20 cellular contexts compared by ENCODE assay signal in genomic region chr3:14376348-14377043, GRCh38. TPM values are rescaled to one million over a fixed set of nuclear protein-coding genes. Genes with fewer than 3 reads are reported as not detected.
DNase-seq lines count a peak whose midpoint lies in the region; ATAC-seq and TF ChIP-seq lines count a peak whose summit lies in the region.
"Had no signal": no experiment of that assay in that cellular context is flagged by ENCODE, and none has a peak within 500 bp of the region (broad histone marks: within the 10 kb centered on the region; RNA-seq: fewer than 3 reads in every experiment).

No MANE protein-coding gene starts in this region.

- no peak overlapping the region for H3K4me3 Mint-ChIP-seq in activated naive CD4-positive, alpha-beta T cell treated with anti-CD3 and anti-CD28 coated beads, Interleukin-2, amount 10 ng/mL, durations not matched to agents 7 days and 5 days
- H3K4me3 Mint-ChIP-seq in endodermal cell: no peak overlapping the region
- H3K4me3 Mint-ChIP-seq: H9 had no signal

- no peak overlapping the region for H3K4me3 ChIP-seq in BLaER1 treated with 17β-estradiol and CSF1 and Interleukin-3, amounts not matched to agents 10 nM and 100 nM
- no peak overlapping the region for H3K4me3 ChIP-seq in adrenal gland
- H3K4me3 ChIP-seq in osteoblast (ENCODE audit: insufficient read depth, low read length): no peak overlapping the region
- no peak overlapping the region for H3K4me3 ChIP-seq in endodermal cell (ENCODE audit: low read length)

- intact Hi-C loops in adrenal gland (cut with DNase I): no loop called here

- peaks cover 31% of the 10 kb centered on the region for H3K27me3 Mint-ChIP-seq in activated naive CD4-positive, alpha-beta T cell treated with anti-CD3 and anti-CD28 coated beads, Interleukin-2, amount 10 ng/mL, durations not matched to agents 7 days and 5 days
- H3K27me3 Mint-ChIP-seq in endodermal cell (ENCODE audit: insufficient read depth): peaks cover 7% of the 10 kb centered on the region
- H3K27me3 Mint-ChIP-seq: CD4-positive, alpha-beta memory T cell had no signal

- peak overlapping the region; percentile 62 for H3K27ac Mint-ChIP-seq in activated naive CD4-positive, alpha-beta T cell treated with anti-CD3 and anti-CD28 coated beads, Interleukin-2, amount 10 ng/mL, durations not matched to agents 7 days and 5 days
- no peak overlapping the region for H3K27ac Mint-ChIP-seq in endodermal cell

- H3K4me1 ChIP-seq in BLaER1 treated with 17β-estradiol and CSF1 and Interleukin-3, amounts not matched to agents 10 nM and 100 nM: peaks cover 10 to 89% (median 48%) of the 10 kb centered on the region in 10 experiments
- H3K4me1 ChIP-seq in adrenal gland (replicated peaks in 1 of 2) (peaks cover 5 to 8% of the 10 kb centered on the region in 2 donors), osteoblast (ENCODE audit: insufficient read depth, low read length) (peaks cover 12% of the 10 kb centered on the region), endodermal cell (ENCODE audit: control insufficient read depth, insufficient read depth, low read length) (peaks cover 5% of the 10 kb centered on the region)

- peak overlapping the region in 9 of 11 experiments; percentile 36 to 84 (median 72); a peak in 13 of 22 replicates for H3K27ac ChIP-seq in BLaER1 treated with 17β-estradiol and CSF1 and Interleukin-3, amounts not matched to agents 10 nM and 100 nM
- H3K27ac ChIP-seq in adrenal gland: no peak overlapping the region
- H3K27ac ChIP-seq in osteoblast (ENCODE audit: low read depth, low read length): no peak overlapping the region
- H3K27ac ChIP-seq in endodermal cell (ENCODE audit: low read depth, low read length): no peak overlapping the region

- peak overlapping the region in 2 of 11 experiments; percentile 54 to 67; a peak in 3 of 22 replicates for H3K9ac ChIP-seq in BLaER1 treated with 17β-estradiol and CSF1 and Interleukin-3, amounts not matched to agents 10 nM and 100 nM
- H3K9ac ChIP-seq in endodermal cell (ENCODE audit: extremely low read depth, low read length, poor library complexity, severe bottlenecking): no peak overlapping the region

- no peak overlapping the region for H2AFZ ChIP-seq in osteoblast (ENCODE audit: low read length)

- TF ChIP-seq CTCF in adrenal gland (IDR thresholded peaks at IDR 0.05) (no peak), osteoblast (IDR thresholded peaks at IDR 0.05; ENCODE audit: extremely low read depth, low read depth, low read length) (no peak), endodermal cell (conservative IDR thresholded peaks at IDR 0.05) (no peak)

- CTCF ChIA-PET in activated naive CD4-positive, alpha-beta T cell treated with anti-CD3 and anti-CD28 coated beads, Interleukin-2, amount 10 ng/mL, durations not matched to agents 7 days and 5 days (lab: Charles Lee): interaction anchor here (0.6 to 1.2 kb wide), 2 partner anchors 8 to 135 kb away, joined by 3 to 4 read pairs; no protein-coding TSS in a partner anchor

- H3K9me3 ChIP-seq in BLaER1 treated with 17β-estradiol and CSF1 and Interleukin-3, amounts not matched to agents 10 nM and 100 nM (replicated peaks in 1 of 11): peaks cover 0 to 16% (median 7%) of the 10 kb centered on the region in 11 experiments; a peak in 9 of 22 replicates
- H3K9me3 ChIP-seq in adrenal gland (replicated peaks in 1 of 3): no peaks in the 10 kb centered on the region
- H3K9me3 ChIP-seq in osteoblast (ENCODE audit: low read depth, low read length): no peaks in the 10 kb centered on the region
- H3K9me3 ChIP-seq in endodermal cell (ENCODE audit: control insufficient read depth, low read length): no peaks in the 10 kb centered on the region
- H3K9me3 ChIP-seq: BE2C had no signal

- H3K9me3 Mint-ChIP-seq in activated naive CD4-positive, alpha-beta T cell treated with anti-CD3 and anti-CD28 coated beads, Interleukin-2, amount 10 ng/mL, durations not matched to agents 7 days and 5 days: peaks cover 3% of the 10 kb centered on the region
- no peaks in the 10 kb centered on the region for H3K9me3 Mint-ChIP-seq in endodermal cell

- no peak for DNase-seq in activated naive CD4-positive, alpha-beta T cell treated with anti-CD3 and anti-CD28 coated beads, Interleukin-2, amount 10 ng/mL, durations not matched to agents 7 days and 5 days
- DNase-seq in activated naive CD4-positive, alpha-beta T cell treated with Interleukin-2 at 50 U/mL for 16 hours: no peak
- DNase-seq in adrenal gland (peak in 4 of 7 donors; percentile 59 to 69 (median 65)), osteoblast (ENCODE audit: insufficient read length, low spot score, missing footprints) (peak; percentile 9), endodermal cell (no peak)
- DNase-seq in NK-92 treated with Interleukin-12 subunit alpha and Interleukin-12 subunit beta, amount 100 ng/mL, for 24 hours (lab: John Stamatoyannopoulos, UW): no peak
- DNase-seq: BE2C; CD4-positive, alpha-beta memory T cell; DMS153; GDM1; H9; KBM-7; NCI-H1105 treated with DMSO at 0.1 percent for 48 hours; NCI-H1694; NCI-H2081 treated with DMSO at 0.1 percent for 48 hours; NCI-H446 treated with DMSO at 0.1 percent for 48 hours; OCI-M1; SHP77 had no signal

- H3K36me3 Mint-ChIP-seq in activated naive CD4-positive, alpha-beta T cell treated with anti-CD3 and anti-CD28 coated beads, Interleukin-2, amount 10 ng/mL, durations not matched to agents 7 days and 5 days: no peaks in the 10 kb centered on the region
- H3K36me3 Mint-ChIP-seq in endodermal cell (ENCODE audit: low read depth): no peaks in the 10 kb centered on the region
- H3K36me3 Mint-ChIP-seq: CD4-positive, alpha-beta memory T cell had no signal

- H4K20me1 ChIP-seq in BLaER1 treated with 17β-estradiol and CSF1 and Interleukin-3, amounts not matched to agents 10 nM and 100 nM: no peaks in the 10 kb centered on the region
- no peaks in the 10 kb centered on the region for H4K20me1 ChIP-seq in osteoblast (ENCODE audit: insufficient read depth, low read length)

- no peak for TF ChIP-seq POLR2A in adrenal gland (IDR thresholded peaks at IDR 0.05)

- ATAC-seq in GM18870 (IDR thresholded peaks at IDR 0.05; ENCODE audit: unreplicated experiment): no peak

- H3K79me2 ChIP-seq in osteoblast (ENCODE audit: insufficient read depth, low read length): no peaks in the 10 kb centered on the region

- H3K36me3 ChIP-seq in BLaER1 treated with 17β-estradiol and CSF1 and Interleukin-3, amounts not matched to agents 10 nM and 100 nM: no peaks in the 10 kb centered on the region
- H3K36me3 ChIP-seq in adrenal gland (replicated peaks in 1 of 2) (no peaks in the 10 kb centered on the region), osteoblast (ENCODE audit: insufficient read depth, low read length) (no peaks in the 10 kb centered on the region), endodermal cell (ENCODE audit: control insufficient read depth, insufficient read depth, low read length) (no peaks in the 10 kb centered on the region)
- H3K36me3 ChIP-seq: BE2C had no signal

- no peaks in the 10 kb centered on the region for H3K27me3 ChIP-seq in BLaER1 treated with 17β-estradiol and CSF1 and Interleukin-3, amounts not matched to agents 10 nM and 100 nM
- H3K27me3 ChIP-seq in adrenal gland (no peaks in the 10 kb centered on the region), osteoblast (ENCODE audit: insufficient read depth, low read length) (no peaks in the 10 kb centered on the region), endodermal cell (ENCODE audit: control insufficient read depth, insufficient read depth, low read length, poor library complexity, severe bottlenecking) (no peaks in the 10 kb centered on the region)
- H3K27me3 ChIP-seq: BE2C had no signal

- H3K4me2 ChIP-seq in BLaER1 treated with 17β-estradiol and CSF1 and Interleukin-3, amounts not matched to agents 10 nM and 100 nM: peak overlapping the region in 7 of 11 experiments; percentile 69 to 89 (median 83); a peak in 11 of 22 replicates
- no peak overlapping the region for H3K4me2 ChIP-seq in osteoblast (ENCODE audit: insufficient read depth, low read length)

- 50 to 67% (median 62%) methylated on average over 3 to 9 of the region's 9 CpGs for WGBS in adrenal gland, 4 donors
- WGBS in endodermal cell (ENCODE audit: insufficient coverage in 1 of 2, insufficient read length in 1 of 2), 2 experiments: 83 to 88% methylated on average over 6 to 9 of the region's 9 CpGs

- peaks cover 22% of the 10 kb centered on the region for H3K4me1 Mint-ChIP-seq in activated naive CD4-positive, alpha-beta T cell treated with anti-CD3 and anti-CD28 coated beads, Interleukin-2, amount 10 ng/mL, durations not matched to agents 7 days and 5 days
- peaks cover 25% of the 10 kb centered on the region for H3K4me1 Mint-ChIP-seq in endodermal cell

RNA-seq across cellular contexts. Expression of gene SLC6A6, which starts 25.9 kb away (rescaled TPM):
- total RNA-seq in adrenal gland (100 to 1,000 TPM in 3 of 8 donors, 10 to 100 TPM in 5; 71.8 to 197 (median 90.6) TPM), osteoblast (76.6 and 86.5 TPM in 2 replicates), endodermal cell (10 to 100 TPM; 43.1 to 56.5 TPM)
- 10 to 100 TPM; 10.6 to 80.8 (median 13.0) TPM for polyA plus RNA-seq in adrenal gland
- 25.6 TPM for polyA plus RNA-seq in endodermal cell (2013, experiment 1 of 2)
- 24.6 TPM for polyA plus RNA-seq in endodermal cell (2013, experiment 2 of 2)

Comparison
In these comparisons a context has a peak if more than half of its experiments do, and no peak if none do; other contexts are left out.
1. DNase-seq: peak in adrenal gland (4 of 7) and osteoblast (single experiment); none in activated naive CD4-positive, alpha-beta T cell treated with anti-CD3 and anti-CD28 coated beads, Interleukin-2, amount 10 ng/mL, durations not matched to agents 7 days and 5 days (single experiment), activated naive CD4-positive, alpha-beta T cell treated with Interleukin-2 at 50 U/mL for 16 hours (single experiment), NK-92 treated with Interleukin-12 subunit alpha and Interleukin-12 subunit beta, amount 100 ng/mL, for 24 hours (single experiment) and endodermal cell (single experiment).
2. H3K27ac ChIP-seq: peak in BLaER1 treated with 17β-estradiol and CSF1 and Interleukin-3, amounts not matched to agents 10 nM and 100 nM (9 of 11); none in adrenal gland (0 of 5), osteoblast (single experiment) and endodermal cell (single experiment).